ENCODE assay signal across 10 cellular contexts in genomic region chr17:6455321-6455705, GRCh38. TPM values are rescaled to one million over a fixed set of nuclear protein-coding genes. Genes with fewer than 3 reads are reported as not detected.
DNase-seq lines count a peak whose midpoint lies in the region; ATAC-seq and TF ChIP-seq lines count a peak whose summit lies in the region.
"Had no signal": no experiment of that assay in that cellular context is flagged by ENCODE, and none has a peak within 500 bp of the region (broad histone marks: within the 10 kb centered on the region; RNA-seq: fewer than 3 reads in every experiment).

No MANE protein-coding gene starts in this region.

- TF ChIP-seq EP300 in tibial nerve (IDR thresholded peaks at IDR 0.05): no peak

- no peaks in the 10 kb centered on the region for H3K36me3 Mint-ChIP-seq in CD4-positive, CD25-positive, alpha-beta regulatory T cell
- peaks cover 0 to 3% (median 0%) of the 10 kb centered on the region in 5 donors for H3K36me3 Mint-ChIP-seq in naive thymus-derived CD4-positive, alpha-beta T cell

- H3K36me3 ChIP-seq in CD4-positive, CD25-positive, alpha-beta regulatory T cell (ENCODE audit: control insufficient read depth, insufficient read depth, low read length): no peaks in the 10 kb centered on the region
- H3K36me3 ChIP-seq in NT2/D1 (ENCODE audit: insufficient read depth, insufficient read length, low read length) (no peaks in the 10 kb centered on the region), tibial nerve (no peaks in the 10 kb centered on the region)
- no peaks in the 10 kb centered on the region for H3K36me3 ChIP-seq in naive thymus-derived CD4-positive, alpha-beta T cell (ENCODE audit: control insufficient read depth in 2 of 3, insufficient read depth in 3 of 3, low read length in 3 of 3)

- H3K9me3 ChIP-seq in CD4-positive, CD25-positive, alpha-beta regulatory T cell (ENCODE audit: control insufficient read depth in 2 of 2, low read length in 2 of 2): no peaks in the 10 kb centered on the region
- H3K9me3 ChIP-seq in NT2/D1 (ENCODE audit: insufficient read depth, low read length) (no peaks in the 10 kb centered on the region), tibial nerve (no peaks in the 10 kb centered on the region)
- H3K9me3 ChIP-seq in naive thymus-derived CD4-positive, alpha-beta T cell (ENCODE audit: control insufficient read depth in 2 of 3, low read length in 3 of 3): no peaks in the 10 kb centered on the region

- H3K4me3 Mint-ChIP-seq in CD4-positive, CD25-positive, alpha-beta regulatory T cell: peak overlapping the region in 3 of 4 donors; percentile 23 to 78 (median 52)
- H3K4me3 Mint-ChIP-seq in naive thymus-derived CD4-positive, alpha-beta T cell: peak overlapping the region; percentile 33 to 81 (median 68)
- H3K4me3 Mint-ChIP-seq: T-helper 1 cell treated with Interleukin-12 subunit alpha and Interleukin-12 subunit beta and Interleukin-4 antibody, amounts not matched to agents 30 μg/mL and 1 μg/mL, for 36 hours had no signal

- peaks cover 5% of the 10 kb centered on the region for H3K4me1 ChIP-seq in CD4-positive, CD25-positive, alpha-beta regulatory T cell (ENCODE audit: control insufficient read depth, insufficient read depth, low read length, poor library complexity, severe bottlenecking)
- H3K4me1 ChIP-seq in NT2/D1 (ENCODE audit: insufficient read depth, insufficient read length): peaks cover 23% of the 10 kb centered on the region
- peaks cover 0 to 8% of the 10 kb centered on the region in 2 donors for H3K4me1 ChIP-seq in naive thymus-derived CD4-positive, alpha-beta T cell (ENCODE audit: control insufficient read depth in 2 of 2, insufficient read depth in 2 of 2, low read length in 2 of 2)
- peaks cover 0 to 14% (median 6%) of the 10 kb centered on the region in 4 donors for H3K4me1 ChIP-seq in tibial nerve

- H3K9ac ChIP-seq in NT2/D1 (ENCODE audit: insufficient read length, low read depth): peak overlapping the region; percentile 42

- no peaks in the 10 kb centered on the region for H3K27me3 ChIP-seq in CD4-positive, CD25-positive, alpha-beta regulatory T cell (ENCODE audit: control insufficient read depth, insufficient read depth, low read length)
- H3K27me3 ChIP-seq in NT2/D1 (ENCODE audit: insufficient read depth, insufficient read length) (no peaks in the 10 kb centered on the region), tibial nerve (peaks cover 0 to 25% of the 10 kb centered on the region in 2 donors)
- H3K27me3 ChIP-seq in naive thymus-derived CD4-positive, alpha-beta T cell (ENCODE audit: control insufficient read depth in 2 of 2, insufficient read depth in 2 of 2, low read length in 2 of 2): no peaks in the 10 kb centered on the region

- TF ChIP-seq CTCF in coronary artery (IDR thresholded peaks at IDR 0.05) (no peak), tibial nerve (IDR thresholded peaks at IDR 0.05) (no peak)

- H3K4me1 Mint-ChIP-seq in CD4-positive, CD25-positive, alpha-beta regulatory T cell: peaks cover 0 to 25% (median 5%) of the 10 kb centered on the region in 4 donors
- peaks cover 7 to 34% (median 27%) of the 10 kb centered on the region in 7 donors for H3K4me1 Mint-ChIP-seq in naive thymus-derived CD4-positive, alpha-beta T cell

- H3K9me3 Mint-ChIP-seq in CD4-positive, CD25-positive, alpha-beta regulatory T cell: peaks cover 0 to 1% (median 0%) of the 10 kb centered on the region in 7 donors
- H3K9me3 Mint-ChIP-seq in naive thymus-derived CD4-positive, alpha-beta T cell: no peaks in the 10 kb centered on the region
- H3K9me3 Mint-ChIP-seq: T-helper 1 cell treated with Interleukin-12 subunit alpha and Interleukin-12 subunit beta and Interleukin-4 antibody, amounts not matched to agents 30 μg/mL and 1 μg/mL, for 36 hours had no signal

- peaks cover 4% of the 10 kb centered on the region for H3K27me3 Mint-ChIP-seq in CD4-positive, CD25-positive, alpha-beta regulatory T cell
- peaks cover 0 to 27% (median 0%) of the 10 kb centered on the region in 5 donors for H3K27me3 Mint-ChIP-seq in naive thymus-derived CD4-positive, alpha-beta T cell

- ATAC-seq in CD4-positive, CD25-positive, alpha-beta regulatory T cell (ENCODE audit: low read depth in 2 of 2): peak; percentile 83 to 86
- ATAC-seq in naive thymus-derived CD4-positive, alpha-beta T cell: peak; percentile 87
- ATAC-seq in GM21360 (IDR thresholded peaks at IDR 0.05; ENCODE audit: unreplicated experiment): no peak
- ATAC-seq in GM18861 (IDR thresholded peaks at IDR 0.05; ENCODE audit: unreplicated experiment): no peak
- no peak for ATAC-seq in GM21381 (IDR thresholded peaks at IDR 0.05; ENCODE audit: unreplicated experiment)

- H3K4me3 ChIP-seq in CD4-positive, CD25-positive, alpha-beta regulatory T cell (ENCODE audit: low read depth, low read length): no peak overlapping the region
- H3K4me3 ChIP-seq in NT2/D1 (ENCODE audit: insufficient read length, low read depth) (no peak overlapping the region), coronary artery (peak overlapping the region; percentile 57), tibial nerve (peak overlapping the region in 1 of 4 donors; percentile 24)
- peak overlapping the region; percentile 27 for H3K4me3 ChIP-seq in naive thymus-derived CD4-positive, alpha-beta T cell (ENCODE audit: low read length)

- no peak for TF ChIP-seq POLR2A in tibial nerve (IDR thresholded peaks at IDR 0.05)

- CTCF ChIA-PET in naive thymus-derived CD4-positive, alpha-beta T cell (lab: Charles Lee): interaction anchor here (0.6 kb wide), 1 partner anchor 970 kb away, joined by 3 read pairs; no protein-coding TSS in a partner anchor

- H3K27ac ChIP-seq in CD4-positive, CD25-positive, alpha-beta regulatory T cell (ENCODE audit: insufficient read depth, low read length, poor library complexity, severe bottlenecking): peak overlapping the region; percentile 5
- H3K27ac ChIP-seq in coronary artery (no peak overlapping the region), tibial nerve (no peak overlapping the region)
- peak overlapping the region; percentile 63 for H3K27ac ChIP-seq in naive thymus-derived CD4-positive, alpha-beta T cell (ENCODE audit: low read depth, low read length)

- 32% methylated on average over 7 of the region's 35 CpGs; no CpG with 5 or more reads in 1 of the 2 donors for WGBS in tibial nerve, 2 donors

- H3K27ac Mint-ChIP-seq in CD4-positive, CD25-positive, alpha-beta regulatory T cell: peak overlapping the region in 2 of 3 donors; percentile 75 to 88
- peak overlapping the region in 6 of 9 donors; percentile 73 to 91 (median 80) for H3K27ac Mint-ChIP-seq in naive thymus-derived CD4-positive, alpha-beta T cell
- H3K27ac Mint-ChIP-seq: T-helper 1 cell treated with Interleukin-12 subunit alpha and Interleukin-12 subunit beta and Interleukin-4 antibody, amounts not matched to agents 30 μg/mL and 1 μg/mL, for 36 hours had no signal

- DNase-seq in CD4-positive, CD25-positive, alpha-beta regulatory T cell: peak in 2 of 3 donors; percentile 43 to 72
- no peak for DNase-seq in NT2/D1 (ENCODE audit: low read depth, low spot score)
- DNase-seq in coronary artery (ENCODE audit: low spot score): no peak
- DNase-seq in naive thymus-derived CD4-positive, alpha-beta T cell: peak in 7 of 9 donors; percentile 33 to 62 (median 60)
- no peak for DNase-seq in tibial nerve (ENCODE audit: low spot score in 2 of 2)

- POLR2A ChIA-PET in naive thymus-derived CD4-positive, alpha-beta T cell (lab: Charles Lee): interaction anchor here (1.9 to 2.1 kb wide), 2 partner anchors 10 to 871 kb away, joined by 6 to 9 read pairs; partner anchors contain the start of genes NLRP1 and PIMREG

- intact Hi-C loops in naive thymus-derived CD4-positive, alpha-beta T cell (cut with micrococcal nuclease): loop anchor here in 1 of 2 donors (1.0 kb wide), 1 partner anchor 11 kb away; the partner anchor contains the start of gene PIMREG

RNA-seq across cellular contexts. Expression of gene PIMREG, which starts 11.1 kb away (rescaled TPM):
- not detected for total RNA-seq in CD4-positive, CD25-positive, alpha-beta regulatory T cell
- under 1 TPM; 0.20 to 0.41 (median 0.34) TPM for polyA plus RNA-seq in CD4-positive, CD25-positive, alpha-beta regulatory T cell
- 10 to 100 TPM in 1 of 5 experiments, under 1 TPM in 1, not detected in 3; 0.49 to 18.6 TPM for total RNA-seq in naive thymus-derived CD4-positive, alpha-beta T cell
- polyA plus RNA-seq in naive thymus-derived CD4-positive, alpha-beta T cell: under 1 TPM; 0.12 to 0.47 TPM
- under 1 TPM in 2 of 4 donors, not detected in 2; 0.42 to 0.59 TPM for total RNA-seq in tibial nerve

RNA-seq across cellular contexts. Expression of gene AIPL1, which starts 20.4 kb away (rescaled TPM):
- not detected for total RNA-seq in CD4-positive, CD25-positive, alpha-beta regulatory T cell
- not detected for polyA plus RNA-seq in CD4-positive, CD25-positive, alpha-beta regulatory T cell
- not detected for total RNA-seq in naive thymus-derived CD4-positive, alpha-beta T cell
- polyA plus RNA-seq in naive thymus-derived CD4-positive, alpha-beta T cell: not detected
- total RNA-seq in tibial nerve: not detected
- total RNA-seq: myocyte had no signal

Comparison
In these comparisons a context has a peak if more than half of its experiments do, and no peak if none do; other contexts are left out.
1. ATAC-seq: peak in CD4-positive, CD25-positive, alpha-beta regulatory T cell (2 of 2) and naive thymus-derived CD4-positive, alpha-beta T cell (single experiment); none in GM21360 (single experiment), GM18861 (single experiment) and GM21381 (single experiment).
2. DNase-seq: peak in CD4-positive, CD25-positive, alpha-beta regulatory T cell (2 of 3) and naive thymus-derived CD4-positive, alpha-beta T cell (7 of 9); none in NT2/D1 (single experiment), coronary artery (single experiment) and tibial nerve (0 of 2).
3. H3K27ac ChIP-seq: peak in CD4-positive, CD25-positive, alpha-beta regulatory T cell (single experiment) and naive thymus-derived CD4-positive, alpha-beta T cell (single experiment); none in coronary artery (0 of 2) and tibial nerve (0 of 4).
4. H3K4me3 ChIP-seq: peak in coronary artery (single experiment) and naive thymus-derived CD4-positive, alpha-beta T cell (single experiment); none in CD4-positive, CD25-positive, alpha-beta regulatory T cell (single experiment) and NT2/D1 (single experiment).